23 cellular contexts compared by ENCODE assay signal in genomic region chr3:110958476-110959147, GRCh38.
"Had no signal": no experiment of that assay in that cellular context is flagged by ENCODE, and none has a peak within 500 bp of the region (broad histone marks: within the 10 kb centered on the region; RNA-seq: fewer than 3 reads in every experiment).

No MANE protein-coding gene starts in this region.

- H3K27me3 Mint-ChIP-seq: type B pancreatic cell had no signal

- H3K27ac ChIP-seq: colonic mucosa, heart left ventricle, neutrophil, suprapubic skin, thyroid gland, uterus had no signal

- H3K36me3 Mint-ChIP-seq: natural killer cell treated with Interleukin-12 subunit alpha and Interleukin-12 subunit beta and Interleukin-15 and Interleukin-18, amount 100 ng/mL, for 72 hours; stimulated activated effector memory CD8-positive, alpha-beta T cell treated with anti-CD3 and anti-CD28 coated beads, Interleukin-12 subunit alpha, Interleukin-12 subunit beta, amount 100 ng/mL, for 72 hours; type B pancreatic cell had no signal

- H3K9me3 Mint-ChIP-seq: type B pancreatic cell had no signal

- ATAC-seq: heart left ventricle; left colon; left ventricle myocardium superior; natural killer cell treated with Interleukin-12 subunit alpha and Interleukin-12 subunit beta and Interleukin-15 and Interleukin-18, amount 100 ng/mL, for 72 hours; stimulated activated effector memory CD8-positive, alpha-beta T cell treated with anti-CD3 and anti-CD28 coated beads, Interleukin-12 subunit alpha, Interleukin-12 subunit beta, amount 100 ng/mL, for 72 hours; stimulated activated naive CD8-positive, alpha-beta T cell treated with anti-CD3 and anti-CD28 coated beads, Interleukin-15, Interleukin-2, amounts not matched to agents 100 U/mL and 50 U/mL, for 24 hours had no signal

- H3K4me3 ChIP-seq: colonic mucosa, heart left ventricle, lung, suprapubic skin, thyroid gland, uterus had no signal

- H3K4me1 Mint-ChIP-seq: stimulated activated effector memory CD8-positive, alpha-beta T cell treated with anti-CD3 and anti-CD28 coated beads, Interleukin-12 subunit alpha, Interleukin-12 subunit beta, amount 100 ng/mL, for 72 hours had no signal

- H3K9me3 ChIP-seq: colonic mucosa, neutrophil, suprapubic skin, thyroid gland had no signal

- DNase-seq: colonic mucosa; effector CD4-positive, alpha-beta T cell; endodermal cell; erythroblast; foreskin melanocyte; heart left ventricle; hippocampal formation; left colon; left ventricle myocardium superior; mesenchymal stem cell; midbrain; posterior cingulate gyrus; stimulated activated CD4-positive, alpha-beta T cell treated with anti-CD3 and anti-CD28 coated beads, Interleukin-4, amount 100 ng/mL, for 1 hour; stimulated activated CD8-positive, alpha-beta memory T cell treated with anti-CD3 and anti-CD28 coated beads, Interleukin-4, amount 100 ng/mL, for 48 hours; stimulated activated naive CD8-positive, alpha-beta T cell treated with anti-CD3 and anti-CD28 coated beads, Interleukin-15, Interleukin-2, amounts not matched to agents 100 U/mL and 50 U/mL, for 24 hours; thyroid gland; uterus had no signal

- H3K4me1 ChIP-seq: colonic mucosa, heart left ventricle, suprapubic skin, thyroid gland, uterus had no signal

- H3K27ac Mint-ChIP-seq: endodermal cell; natural killer cell treated with Interleukin-12 subunit alpha and Interleukin-12 subunit beta and Interleukin-15 and Interleukin-18, amount 100 ng/mL, for 72 hours; stimulated activated effector memory CD8-positive, alpha-beta T cell treated with anti-CD3 and anti-CD28 coated beads, Interleukin-12 subunit alpha, Interleukin-12 subunit beta, amount 100 ng/mL, for 72 hours; type B pancreatic cell had no signal

- H3K4me3 Mint-ChIP-seq: endodermal cell; natural killer cell treated with Interleukin-12 subunit alpha and Interleukin-12 subunit beta and Interleukin-15 and Interleukin-18, amount 100 ng/mL, for 72 hours; stimulated activated effector memory CD8-positive, alpha-beta T cell treated with anti-CD3 and anti-CD28 coated beads, Interleukin-12 subunit alpha, Interleukin-12 subunit beta, amount 100 ng/mL, for 72 hours; type B pancreatic cell had no signal

- H3K27me3 ChIP-seq: colonic mucosa, heart left ventricle, neutrophil, suprapubic skin, thyroid gland, uterus had no signal

- H3K36me3 ChIP-seq: colonic mucosa, heart left ventricle, neutrophil, suprapubic skin, thyroid gland, uterus had no signal
